Comparison of ENCODE assay signal across 5 cellular contexts in genomic region chr6:68676094-68676493, GRCh38. TPM values are rescaled to one million over a fixed set of nuclear protein-coding genes. Genes with fewer than 3 reads are reported as not detected.
"Had no signal": no experiment of that assay in that cellular context is flagged by ENCODE, and none has a peak within 500 bp of the region (broad histone marks: within the 10 kb centered on the region; RNA-seq: fewer than 3 reads in every experiment).

No MANE protein-coding gene starts in this region.

RNA-seq across cellular contexts. Expression of gene ADGRB3, which starts 41.0 kb away (rescaled TPM):
- total RNA-seq: lung microvascular endothelial cell; mammary epithelial cell; naive thymus-derived CD4-positive, alpha-beta T cell had no signal
- polyA plus RNA-seq: immature natural killer cell; keratinocyte; mammary epithelial cell; naive thymus-derived CD4-positive, alpha-beta T cell had no signal
